In genomic region chr20:15917333-15917732, GRCh38 we compare ENCODE assay signal across 25 cellular contexts.
DNase-seq lines count a peak whose midpoint lies in the region; ATAC-seq, FAIRE-seq and TF ChIP-seq lines count a peak whose summit lies in the region.
"Had no signal": no experiment of that assay in that cellular context is flagged by ENCODE, and none has a peak within 500 bp of the region (broad histone marks: within the 10 kb centered on the region; RNA-seq: fewer than 3 reads in every experiment).

No MANE protein-coding gene starts in this region.

- CTCF ChIA-PET in mammary epithelial cell (lab: Charles Lee; ENCODE audit: low non-redundant PET) = no interaction called here
- CTCF ChIA-PET in H1 (lab: Charles Lee; ENCODE audit: partially characterized antibody) = no interaction called here

- H3K4ac ChIP-seq in H1 (replicated peaks; ENCODE audit: insufficient read length, low read depth, low read length) = no peak overlapping the region

- H4K20me1 ChIP-seq in mammary epithelial cell (ENCODE audit: insufficient read depth, low read length) = no peaks in the 10 kb centered on the region
- H4K20me1 ChIP-seq in H1 (replicated peaks in 1 of 2; ENCODE audit: control insufficient read depth in 1 of 2, insufficient read depth in 2 of 2, low read length in 2 of 2) = no peaks in the 10 kb centered on the region

- no peak overlapping the region for H3K56ac ChIP-seq in H1 (replicated peaks; ENCODE audit: insufficient read length, low read depth, low read length)

- no peak for FAIRE-seq in H1 (lab: Jason Lieb, UNC)
- FAIRE-seq: GM12892, GM18507, RCC 7860 had no signal

- TF ChIP-seq CTCF in mammary epithelial cell (conservative IDR thresholded peaks at IDR 0.05 in 1 of 2, IDR thresholded peaks at IDR 0.05 in 1 of 2; ENCODE audit: extremely low read depth in 1 of 2, insufficient read depth in 1 of 2, low read depth in 1 of 2, low read length in 2 of 2) (no peak), breast epithelium (IDR thresholded peaks at IDR 0.05) (no peak), H1 (IDR thresholded peaks at IDR 0.05; ENCODE audit: control extremely low read depth in 1 of 3, insufficient read depth in 1 of 3, low read depth in 1 of 3, low read length in 3 of 3) (no peak), parathyroid adenoma (IDR thresholded peaks at IDR 0.05) (no peak), type B pancreatic cell (conservative IDR thresholded peaks at IDR 0.05) (no peak)

- no peak overlapping the region for H2BK5ac ChIP-seq in H1 (ENCODE audit: low read depth, low read length)

- H2BK20ac ChIP-seq in H1 (ENCODE audit: low read length) = no peak overlapping the region

- no peaks in the 10 kb centered on the region for H3K79me2 ChIP-seq in mammary epithelial cell (ENCODE audit: insufficient read depth, low read length)
- H3K79me2 ChIP-seq in H1 (ENCODE audit: control insufficient read depth in 1 of 2, insufficient read depth in 2 of 2, low read length in 2 of 2) = no peaks in the 10 kb centered on the region
- no peaks in the 10 kb centered on the region for H3K79me2 ChIP-seq in parathyroid adenoma

- H2BK15ac ChIP-seq in H1 (ENCODE audit: low read length) = no peak overlapping the region

- no peak overlapping the region for H3K27ac ChIP-seq in mammary epithelial cell (ENCODE audit: insufficient read depth, low read depth, low read length)
- no peak overlapping the region for H3K27ac ChIP-seq in breast epithelium
- no peak overlapping the region for H3K27ac ChIP-seq in H1 (ENCODE audit: low read depth, low read length)
- H3K27ac ChIP-seq in parathyroid adenoma = peak overlapping the region; percentile 70
- H3K27ac ChIP-seq: 22Rv1, BLaER1, SJCRH30 had no signal

- H2BK120ac ChIP-seq in H1 (replicated peaks; ENCODE audit: low read depth, low read length) = no peak overlapping the region

- no peak overlapping the region for H3K4me3 Mint-ChIP-seq in type B pancreatic cell
- H3K4me3 Mint-ChIP-seq: CD4-positive, alpha-beta T cell had no signal

- H3K4me2 ChIP-seq in mammary epithelial cell (ENCODE audit: insufficient read depth, low read depth, low read length) (no peak overlapping the region), H1 (ENCODE audit: insufficient read depth in 1 of 2, low read depth in 2 of 2, low read length in 2 of 2) (no peak overlapping the region), parathyroid adenoma (ENCODE audit: low read length) (peak overlapping the region; percentile 61)
- H3K4me2 ChIP-seq: BLaER1 had no signal

- H3K36me3 Mint-ChIP-seq in type B pancreatic cell = no peaks in the 10 kb centered on the region

- POLR2A ChIA-PET in H1 (lab: Charles Lee; ENCODE audit: partially characterized antibody) = no interaction called here

- TF ChIP-seq POLR2A in breast epithelium (IDR thresholded peaks at IDR 0.05) = no peak
- TF ChIP-seq POLR2A in H1 (IDR thresholded peaks at IDR 0.05; ENCODE audit: control extremely low read depth in 1 of 2, low read depth in 2 of 2, low read length in 2 of 2) = no peak

- H3K18ac ChIP-seq in H1 (ENCODE audit: extremely low read depth, low read length) = no peak overlapping the region

- H2AFZ ChIP-seq in mammary epithelial cell (ENCODE audit: low read depth, low read length) (no peak overlapping the region), H1 (ENCODE audit: low read length) (0 out of 2 replicates have a peak overlapping the region, but pooled peaks have one; percentile 2), parathyroid adenoma (peak overlapping the region; percentile 26)

- H3K27ac Mint-ChIP-seq in type B pancreatic cell = peak overlapping the region; percentile 51
- H3K27ac Mint-ChIP-seq: CD4-positive, alpha-beta T cell had no signal

- H3K27me3 Mint-ChIP-seq in type B pancreatic cell = peaks cover 18% of the 10 kb centered on the region
- H3K27me3 Mint-ChIP-seq: CD4-positive, alpha-beta T cell had no signal

- H3K4me3 ChIP-seq in mammary epithelial cell (replicated peaks in 1 of 3; ENCODE audit: insufficient read depth in 1 of 3, low read depth in 2 of 3, low read length in 3 of 3) = no peak overlapping the region
- H3K4me3 ChIP-seq in breast epithelium = no peak overlapping the region
- no peak overlapping the region for H3K4me3 ChIP-seq in H1 (ENCODE audit: extremely low read depth in 1 of 4, insufficient read depth in 2 of 4, low read depth in 3 of 4, low read length in 4 of 4)
- H3K4me3 ChIP-seq in parathyroid adenoma (ENCODE audit: low read depth, low read length) = peak overlapping the region; percentile 31
- H3K4me3 ChIP-seq: BLaER1, MG63, SJCRH30 had no signal

- H4K5ac ChIP-seq in H1 (ENCODE audit: insufficient read length, low read depth, low read length) = no peak overlapping the region

- H3K14ac ChIP-seq in H1 (ENCODE audit: insufficient read length) = no peak overlapping the region

- no peaks in the 10 kb centered on the region for H3K36me3 ChIP-seq in mammary epithelial cell (ENCODE audit: insufficient read depth, low read length)
- no peaks in the 10 kb centered on the region for H3K36me3 ChIP-seq in breast epithelium
- no peaks in the 10 kb centered on the region for H3K36me3 ChIP-seq in H1 (ENCODE audit: control insufficient read depth in 2 of 4, insufficient read depth in 4 of 4, low read length in 3 of 4)
- no peaks in the 10 kb centered on the region for H3K36me3 ChIP-seq in parathyroid adenoma (ENCODE audit: control insufficient read depth, insufficient read depth, low read length)
- H3K36me3 ChIP-seq: MG63, SJCRH30 had no signal

- no peaks in the 10 kb centered on the region for H3K79me1 ChIP-seq in H1 (ENCODE audit: low read depth, low read length)

- H3K4me1 ChIP-seq in mammary epithelial cell (ENCODE audit: insufficient read depth, low read length) (peaks cover 16% of the 10 kb centered on the region), breast epithelium (no peaks in the 10 kb centered on the region), H1 (replicated peaks in 1 of 4; ENCODE audit: control insufficient read depth in 3 of 4, insufficient read depth in 4 of 4, low read length in 3 of 4) (peaks cover 0 to 3% (median 0%) of the 10 kb centered on the region in 4 experiments; a peak in 3 of 7 replicates), parathyroid adenoma (peaks cover 11% of the 10 kb centered on the region)
- H3K4me1 ChIP-seq: SJCRH30 had no signal

- intact Hi-C loops in mammary epithelial cell (cut with micrococcal nuclease) = no loop called here
- intact Hi-C loops in breast epithelium (cut with DNase I; ENCODE audit: low total_unique reads) = loop anchor here (5.0 kb wide), 1 partner anchor 205 kb away; no protein-coding TSS in a partner anchor

- BruUV-seq in mammary epithelial cell (replicated peaks; lab: Mats Ljungman, UMichigan) = no TSS peak

- no peaks in the 10 kb centered on the region for H3K9me3 ChIP-seq in mammary epithelial cell (replicated peaks; ENCODE audit: insufficient read depth, low read length)
- no peaks in the 10 kb centered on the region for H3K9me3 ChIP-seq in breast epithelium
- H3K9me3 ChIP-seq in H1 (ENCODE audit: insufficient read depth in 2 of 2, low read depth in 1 of 2, low read length in 1 of 2) = no peaks in the 10 kb centered on the region
- no peaks in the 10 kb centered on the region for H3K9me3 ChIP-seq in parathyroid adenoma (ENCODE audit: control insufficient read depth, low read length)
- H3K9me3 ChIP-seq: MG63, SJCRH30 had no signal

- H4K8ac ChIP-seq in H1 (ENCODE audit: extremely low read depth, insufficient read depth, low read length) = no peak overlapping the region

- DNase-seq in mammary epithelial cell (peak; percentile 33), breast epithelium (ENCODE audit: low spot score in 2 of 2) (no peak), H1 (ENCODE audit: low read depth in 1 of 2, low spot score in 2 of 2) (no peak), type B pancreatic cell (ENCODE audit: extremely low spot score, unreplicated experiment) (no peak), iPS-NIHi11 (ENCODE audit: low spot score) (no peak)
- DNase-seq: ACHN; CD4-positive, alpha-beta T cell; DND-41; H7; Kasumi-1; MG63; NCI-H1417; NCI-H187; NCI-H2227 treated with DMSO at 0.1 percent for 48 hours; NCI-H510A; NCI-H774; SJCRH30 had no signal

- peaks cover 22% of the 10 kb centered on the region for H3K4me1 Mint-ChIP-seq in type B pancreatic cell (ENCODE audit: unreplicated experiment)

- in situ Hi-C loops in mammary epithelial cell (cut with MboI; ENCODE audit: low sequenced_read_pairs in 2 of 2) = no loop called here

- no peak for TF ChIP-seq EP300 in H1 (IDR thresholded peaks at IDR 0.05; ENCODE audit: borderline replicate concordance in 1 of 2, low read depth in 2 of 2, low read length in 2 of 2)

- H3K23me2 ChIP-seq in H1 (ENCODE audit: low read depth, low read length) = no peaks in the 10 kb centered on the region; the same call in 1 of the 2 replicates

- H3K27me3 ChIP-seq in mammary epithelial cell (ENCODE audit: insufficient read depth, low read length) = no peaks in the 10 kb centered on the region
- H3K27me3 ChIP-seq in breast epithelium = no peaks in the 10 kb centered on the region
- H3K27me3 ChIP-seq in H1 (replicated peaks in 1 of 4; ENCODE audit: control insufficient read depth in 3 of 4, extremely low read depth in 1 of 4, insufficient read depth in 3 of 4, low read length in 3 of 4) = no peaks in the 10 kb centered on the region
- H3K27me3 ChIP-seq in parathyroid adenoma (ENCODE audit: control insufficient read depth, insufficient read depth, low read length) = no peaks in the 10 kb centered on the region
- H3K27me3 ChIP-seq: BLaER1, MG63 had no signal

- ATAC-seq in GM18868 (IDR thresholded peaks at IDR 0.05; ENCODE audit: unreplicated experiment) = no peak
- no peak for ATAC-seq in HG03432 (IDR thresholded peaks at IDR 0.05; ENCODE audit: unreplicated experiment)

- H3K9ac ChIP-seq in mammary epithelial cell (ENCODE audit: insufficient read depth, low read length) = no peak overlapping the region
- H3K9ac ChIP-seq in H1 (replicated peaks in 1 of 4; ENCODE audit: extremely low read depth in 1 of 4, low read depth in 3 of 4, low read length in 3 of 4) = no peak overlapping the region
- H3K9ac ChIP-seq in parathyroid adenoma = no peak overlapping the region
- H3K9ac ChIP-seq: BLaER1 had no signal

- peaks cover 3% of the 10 kb centered on the region for H3K9me3 Mint-ChIP-seq in type B pancreatic cell

- no peak overlapping the region for H3K23ac ChIP-seq in H1 (ENCODE audit: insufficient read length)

- dilution Hi-C loops in mammary epithelial cell (cut with HindIII; ENCODE audit: low sequenced_read_pairs) = no loop called here

- H4K91ac ChIP-seq in H1 (replicated peaks; ENCODE audit: insufficient read length, low read length) = no peak overlapping the region

- TF ChIP-seq RAD21 in H1 (IDR thresholded peaks at IDR 0.05 in 1 of 2, conservative IDR thresholded peaks at IDR 0.05 in 1 of 2; ENCODE audit: low read depth in 2 of 2, low read length in 2 of 2) = no peak

- WGBS in mammary epithelial cell (ENCODE audit: low coverage, missing lambda C conversion rate) = 8% methylated on average over 4 of the region's 4 CpGs
- 79% methylated on average over 4 of the region's 4 CpGs; no CpG with 5 or more reads in 1 of the 2 experiments for WGBS in H1 (ENCODE audit: extremely low coverage in 1 of 2, insufficient coverage in 1 of 2, insufficient read length in 1 of 2, insufficient replicate concordance in 2 of 2, low coverage in 1 of 2, low lambda C conversion rate in 2 of 2, missing lambda C conversion rate in 1 of 2), 2 experiments

- no peak overlapping the region for H2AK5ac ChIP-seq in H1 (ENCODE audit: low read depth, low read length)

- no peak overlapping the region for H2BK12ac ChIP-seq in H1 (ENCODE audit: low read depth, low read length)

TF ChIP-seq in H1, 55 proteins besides CTCF, POLR2A, EP300 and RAD21 (continues in another document):
- TF ChIP-seq KDM1A (IDR thresholded peaks at IDR 0.05; ENCODE audit: borderline replicate concordance, low read length) = no peak
